Comparison of ENCODE assay signal across 11 cellular contexts in genomic region chr10:60901561-60902235, GRCh38. TPM values are rescaled to one million over a fixed set of nuclear protein-coding genes. Genes with fewer than 3 reads are reported as not detected.
A peak's percentile ranks its signal among the peaks of the same experiment; 100 is the strongest.
DNase-seq lines count a peak whose midpoint lies in the region; ATAC-seq lines count a peak whose summit lies in the region.
"Had no signal": no experiment of that assay in that cellular context is flagged by ENCODE, and none has a peak within 500 bp of the region (broad histone marks: within the 10 kb centered on the region; RNA-seq: fewer than 3 reads in every experiment).

No MANE protein-coding gene starts in this region.

- H3K4me1 ChIP-seq in right cardiac atrium (ENCODE audit: control insufficient read depth, insufficient read depth, low read length) = peaks cover 4% of the 10 kb centered on the region
- H3K4me1 ChIP-seq: prostate gland had no signal

- H3K4me3 ChIP-seq in right cardiac atrium (ENCODE audit: low read length) = no peak overlapping the region
- H3K4me3 ChIP-seq: prostate gland had no signal

- H3K9me3 ChIP-seq in right cardiac atrium (ENCODE audit: control insufficient read depth, low read length) = no peaks in the 10 kb centered on the region
- H3K9me3 ChIP-seq: prostate gland had no signal

- DNase-seq in NCI-H1105 treated with DMSO at 0.1 percent for 48 hours (lab: John Stamatoyannopoulos, UW) (peak; percentile 47), right cardiac atrium (peak; percentile 64 to 90 (median 87)), substantia nigra (lab: John Stamatoyannopoulos, UW) (peak in 41 of 49 donors; percentile 1 to 61 (median 29)), activated T-cell treated with anti-CD3 and anti-CD28 coated beads for 4 hours (no peak), GOT3 (lab: John Stamatoyannopoulos, UW) (no peak)
- DNase-seq: IMR-90, mesendoderm, NCI-H226 had no signal

- peak overlapping the region; percentile 77 for H3K27ac ChIP-seq in angular gyrus (ENCODE audit: low read depth, low read length)
- no peak overlapping the region for H3K27ac ChIP-seq in right cardiac atrium (ENCODE audit: low read length)
- peak overlapping the region; percentile 35 for H3K27ac ChIP-seq in substantia nigra (ENCODE audit: low read depth, low read length, poor library complexity, severe bottlenecking)
- H3K27ac ChIP-seq: prostate gland had no signal

- 65% methylated on average over 6 of the region's 6 CpGs for WGBS in right cardiac atrium

- H3K27me3 ChIP-seq in right cardiac atrium (ENCODE audit: control insufficient read depth, insufficient read depth) = no peaks in the 10 kb centered on the region

- peak; percentile 91 to 93 for ATAC-seq in right cardiac atrium
- no peak for ATAC-seq in GM19455 (IDR thresholded peaks at IDR 0.05; ENCODE audit: unreplicated experiment)

- intact Hi-C loops in right cardiac atrium (cut with DNase I) = loop anchor here in 1 of 4 donors (5.0 kb wide), 1 partner anchor 41 kb away; the partner anchor contains the start of gene RHOBTB1

RNA-seq across cellular contexts. Expression of gene RHOBTB1, which starts 42.3 kb away (rescaled TPM):
- total RNA-seq in right cardiac atrium = 10 to 100 TPM in 2 of 4 donors, 1 to 10 TPM in 2; 9.3 to 13.8 (median 11.0) TPM
- 5.8 TPM for polyA plus RNA-seq in right cardiac atrium

Comparison
In these comparisons a context has a peak if more than half of its experiments do, and no peak if none do; other contexts are left out.
1. DNase-seq: peak in NCI-H1105 treated with DMSO at 0.1 percent for 48 hours (single experiment), right cardiac atrium (3 of 3) and substantia nigra (41 of 49); none in activated T-cell treated with anti-CD3 and anti-CD28 coated beads for 4 hours (single experiment) and GOT3 (single experiment).